ENCODE assay signal across 1 cellular context in the genomic region with DNA sequence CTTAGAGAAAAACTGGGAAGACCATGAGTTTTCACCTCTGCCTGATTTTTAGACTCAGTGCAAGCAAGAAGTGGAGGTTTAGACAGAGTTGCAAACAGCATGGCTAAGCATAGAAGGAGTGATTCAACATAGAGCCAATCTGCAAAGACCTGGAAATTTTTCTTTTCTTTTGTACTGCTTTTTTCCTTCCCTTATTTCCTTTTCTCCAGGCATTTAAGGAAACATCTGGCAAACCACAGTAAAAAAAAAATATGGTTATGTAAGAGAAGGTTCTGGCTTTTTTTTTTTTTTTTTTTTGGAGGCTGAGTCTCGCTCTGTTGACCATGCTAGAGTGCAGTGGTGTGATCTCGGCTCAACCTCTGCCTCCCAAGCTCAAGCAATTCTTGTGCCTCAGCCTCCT.
TF ChIP-seq lines count a peak whose summit lies in the region.

No MANE protein-coding gene starts in this region.

TF ChIP-seq in GM23338, 12 proteins besides CTCF, POLR2A, EP300 and RAD21 (continued from another document):
- TF ChIP-seq ZNF462 (CRISPR knock-in tag; IDR thresholded peaks at IDR 0.05) (no peak), ETS1 (IDR thresholded peaks at IDR 0.05) (no peak), STAT1 (IDR thresholded peaks at IDR 0.05; ENCODE audit: unreplicated experiment) (no peak), JUNB (IDR thresholded peaks at IDR 0.05; ENCODE audit: unreplicated experiment) (no peak), POLR2AphosphoS5 (IDR thresholded peaks at IDR 0.05; ENCODE audit: low read depth) (no peak), EZH2phosphoT487 (IDR thresholded peaks at IDR 0.05; ENCODE audit: unreplicated experiment) (no peak), NANOG (IDR thresholded peaks at IDR 0.05; ENCODE audit: borderline replicate concordance) (no peak), ZNF331 (CRISPR knock-in tag; IDR thresholded peaks at IDR 0.05; ENCODE audit: low read depth) (no peak), EZH2 (IDR thresholded peaks at IDR 0.05; ENCODE audit: low read depth, unreplicated experiment) (no peak), CREB1 (CRISPR knock-in tag; IDR thresholded peaks at IDR 0.05; ENCODE audit: low read depth) (no peak)
